Comparison of ENCODE assay signal across 8 cellular contexts in genomic region chr3:194296448-194296831, GRCh38. TPM values are rescaled to one million over a fixed set of nuclear protein-coding genes. Genes with fewer than 3 reads are reported as not detected.
DNase-seq lines count a peak whose midpoint lies in the region; ATAC-seq and TF ChIP-seq lines count a peak whose summit lies in the region.

No MANE protein-coding gene starts in this region.

- DNase-seq in HPDE6-E6E7 (ENCODE audit: extremely low spot score) (peak; percentile 37), mammary epithelial cell (peak; percentile 73), kidney epithelial cell (ENCODE audit: low read depth) (peak; percentile 90), stomach (no peak), D341Med (ENCODE audit: low spot score) (no peak), OCI-M2 (lab: John Stamatoyannopoulos, UW; ENCODE audit: unreplicated experiment) (no peak)
- no peak for DNase-seq in activated naive CD4-positive, alpha-beta T cell treated with anti-CD3 and anti-CD28 coated beads for 36 hours

- CTCF ChIA-PET in mammary epithelial cell (lab: Charles Lee; ENCODE audit: low non-redundant PET): no interaction called here
- CTCF ChIA-PET in activated naive CD4-positive, alpha-beta T cell treated with anti-CD3 and anti-CD28 coated beads for 36 hours (lab: Charles Lee): interaction anchor here (0.6 kb wide), 2 partner anchors 270 to 658 kb away, joined by 3 to 5 read pairs; no protein-coding TSS in a partner anchor

- no peaks in the 10 kb centered on the region for H3K9me3 ChIP-seq in mammary epithelial cell (replicated peaks; ENCODE audit: insufficient read depth, low read length)
- no peaks in the 10 kb centered on the region for H3K9me3 ChIP-seq in stomach

- no peaks in the 10 kb centered on the region for H4K20me1 ChIP-seq in mammary epithelial cell (ENCODE audit: insufficient read depth, low read length)

- H3K36me3 ChIP-seq in mammary epithelial cell (ENCODE audit: insufficient read depth, low read length): no peaks in the 10 kb centered on the region
- no peaks in the 10 kb centered on the region for H3K36me3 ChIP-seq in kidney epithelial cell (ENCODE audit: control insufficient read depth, insufficient read depth, low read length)
- no peaks in the 10 kb centered on the region for H3K36me3 ChIP-seq in stomach

- TF ChIP-seq CTCF in mammary epithelial cell (conservative IDR thresholded peaks at IDR 0.05 in 1 of 2, IDR thresholded peaks at IDR 0.05 in 1 of 2; ENCODE audit: extremely low read depth in 1 of 2, insufficient read depth in 1 of 2, low read depth in 1 of 2, low read length in 2 of 2) (no peak), kidney epithelial cell (IDR thresholded peaks at IDR 0.05; ENCODE audit: insufficient read depth, low read length, poor library complexity, severe bottlenecking) (no peak), stomach (IDR thresholded peaks at IDR 0.05) (no peak)

- no peaks in the 10 kb centered on the region for H3K27me3 Mint-ChIP-seq in activated naive CD4-positive, alpha-beta T cell treated with anti-CD3 and anti-CD28 coated beads for 36 hours (ENCODE audit: low read depth)

- H3K4me1 ChIP-seq in mammary epithelial cell (ENCODE audit: insufficient read depth, low read length) (peaks cover 23% of the 10 kb centered on the region), stomach (peaks cover 17 to 28% (median 24%) of the 10 kb centered on the region in 4 donors)

- no peak overlapping the region for H3K9ac ChIP-seq in mammary epithelial cell (ENCODE audit: insufficient read depth, low read length)

- H3K4me2 ChIP-seq in mammary epithelial cell (ENCODE audit: insufficient read depth, low read depth, low read length): peak overlapping the region; percentile 89

- ATAC-seq in GM21737 (IDR thresholded peaks at IDR 0.05; ENCODE audit: unreplicated experiment): no peak

- no peak for TF ChIP-seq EP300 in stomach (IDR thresholded peaks at IDR 0.05)

- peaks cover 2% of the 10 kb centered on the region for H3K9me3 Mint-ChIP-seq in activated naive CD4-positive, alpha-beta T cell treated with anti-CD3 and anti-CD28 coated beads for 36 hours

- no peaks in the 10 kb centered on the region for H3K79me2 ChIP-seq in mammary epithelial cell (ENCODE audit: insufficient read depth, low read length)

- BruUV-seq in mammary epithelial cell (replicated peaks; lab: Mats Ljungman, UMichigan): no TSS peak

- H3K4me3 ChIP-seq in mammary epithelial cell (replicated peaks in 1 of 3; ENCODE audit: insufficient read depth in 1 of 3, low read depth in 2 of 3, low read length in 3 of 3) (peak overlapping the region in 2 of 3 experiments; percentile 13 to 23), kidney epithelial cell (ENCODE audit: low read depth, low read length) (no peak overlapping the region), stomach (peak overlapping the region; percentile 22 to 42 (median 34))

- dilution Hi-C loops in mammary epithelial cell (cut with HindIII; ENCODE audit: low sequenced_read_pairs): no loop called here

- intact Hi-C loops in mammary epithelial cell (cut with micrococcal nuclease): loop anchor here (5.0 kb wide), 1 partner anchor 94 kb away; no protein-coding TSS in a partner anchor
- intact Hi-C loops in stomach (cut with DNase I; ENCODE audit: low total_unique reads): no loop called here
- intact Hi-C loops in activated naive CD4-positive, alpha-beta T cell treated with anti-CD3 and anti-CD28 coated beads for 36 hours (cut with micrococcal nuclease): no loop called here

- no peak overlapping the region for H3K4me3 Mint-ChIP-seq in activated naive CD4-positive, alpha-beta T cell treated with anti-CD3 and anti-CD28 coated beads for 36 hours

- peaks cover 3% of the 10 kb centered on the region for H3K4me1 Mint-ChIP-seq in activated naive CD4-positive, alpha-beta T cell treated with anti-CD3 and anti-CD28 coated beads for 36 hours (ENCODE audit: low read depth)

- H3K36me3 Mint-ChIP-seq in activated naive CD4-positive, alpha-beta T cell treated with anti-CD3 and anti-CD28 coated beads for 36 hours (ENCODE audit: low read depth): no peaks in the 10 kb centered on the region

- H3K27me3 ChIP-seq in mammary epithelial cell (ENCODE audit: insufficient read depth, low read length): no peaks in the 10 kb centered on the region
- H3K27me3 ChIP-seq in kidney epithelial cell (ENCODE audit: control insufficient read depth, insufficient read depth, low read length): no peaks in the 10 kb centered on the region
- no peaks in the 10 kb centered on the region for H3K27me3 ChIP-seq in stomach

- in situ Hi-C loops in mammary epithelial cell (cut with MboI; ENCODE audit: low sequenced_read_pairs in 2 of 2): no loop called here

- WGBS in mammary epithelial cell (ENCODE audit: low coverage, missing lambda C conversion rate): 3% methylated on average over 10 of the region's 13 CpGs
- 8 to 38% (median 12%) methylated on average over 12 to 13 of the region's 13 CpGs for WGBS in stomach, 5 donors

- TF ChIP-seq POLR2A in stomach (IDR thresholded peaks at IDR 0.05): no peak

- H3K27ac ChIP-seq in mammary epithelial cell (ENCODE audit: insufficient read depth, low read depth, low read length) (peak overlapping the region; percentile 58), stomach (peak overlapping the region in 4 of 5 donors; percentile 22 to 65 (median 54))

- no peak overlapping the region for H3K27ac Mint-ChIP-seq in activated naive CD4-positive, alpha-beta T cell treated with anti-CD3 and anti-CD28 coated beads for 36 hours

- H2AFZ ChIP-seq in mammary epithelial cell (ENCODE audit: low read depth, low read length): peak overlapping the region; percentile 89

RNA-seq across cellular contexts. Expression of gene CPN2, which starts 54.7 kb away (rescaled TPM):
- total RNA-seq in mammary epithelial cell (not detected), kidney epithelial cell (not detected in 2 replicates), stomach (not detected)
- polyA plus RNA-seq in mammary epithelial cell (not detected), stomach (not detected)
- not detected for polyA minus RNA-seq in mammary epithelial cell
- total RNA-seq in activated naive CD4-positive, alpha-beta T cell treated with anti-CD3 and anti-CD28 coated beads for 36 hours: not detected

Comparison
In these comparisons a context has a peak if more than half of its experiments do, and no peak if none do; other contexts are left out.
1. DNase-seq: peak in HPDE6-E6E7 (single experiment), mammary epithelial cell (single experiment) and kidney epithelial cell (single experiment); none in stomach (single experiment), activated naive CD4-positive, alpha-beta T cell treated with anti-CD3 and anti-CD28 coated beads for 36 hours (single experiment), D341Med (single experiment) and OCI-M2 (single experiment).